Comparison of ENCODE assay signal across 14 cellular contexts in the genomic region with DNA sequence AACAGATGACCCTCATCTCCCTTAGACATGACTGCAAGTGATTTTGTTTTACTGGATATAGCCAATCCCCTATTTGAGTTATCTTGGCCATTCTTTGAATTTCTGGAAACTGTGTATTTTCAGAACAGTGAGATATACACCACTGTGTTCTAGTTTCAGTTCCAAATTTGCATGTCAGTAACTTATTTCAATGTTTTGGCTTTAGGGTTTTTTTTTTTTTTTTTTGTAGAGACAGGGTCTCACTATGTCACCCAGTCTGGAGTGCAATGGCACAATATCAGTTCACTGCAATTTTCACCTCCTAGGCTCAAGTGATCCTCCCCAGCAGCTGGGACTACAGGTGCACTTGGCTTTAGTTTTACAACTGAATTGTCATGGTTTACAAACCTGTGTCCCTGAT.
DNase-seq lines count a peak whose midpoint lies in the region; ATAC-seq and TF ChIP-seq lines count a peak whose summit lies in the region.
"Had no signal": no experiment of that assay in that cellular context is flagged by ENCODE, and none has a peak within 500 bp of the region (broad histone marks: within the 10 kb centered on the region; RNA-seq: fewer than 3 reads in every experiment).

No MANE protein-coding gene starts in this region.

- BruUV-seq in Caco-2 (replicated peaks; lab: Mats Ljungman, UMichigan): no TSS peak

- CTCF ChIA-PET in Caco-2 (lab: Charles Lee): no interaction called here

- peaks cover 18% of the 10 kb centered on the region for H3K4me1 ChIP-seq in neural progenitor cell
- no peaks in the 10 kb centered on the region for H3K4me1 ChIP-seq in Caco-2
- H3K4me1 ChIP-seq: lower lobe of right lung, thyroid gland had no signal

- H3K4me1 Mint-ChIP-seq in neural progenitor cell: peaks cover 15% of the 10 kb centered on the region
- H3K4me1 Mint-ChIP-seq in Caco-2 (ENCODE audit: low read depth, unreplicated experiment): no peaks in the 10 kb centered on the region
- H3K4me1 Mint-ChIP-seq: activated naive CD4-positive, alpha-beta T cell treated with anti-CD3 and anti-CD28 coated beads, Interleukin-2, amount 10 ng/mL, durations not matched to agents 7 days and 5 days had no signal

- H3K27me3 Mint-ChIP-seq in neural progenitor cell (ENCODE audit: insufficient read depth, low read depth) (no peaks in the 10 kb centered on the region), Caco-2 (ENCODE audit: insufficient read depth, unreplicated experiment) (no peaks in the 10 kb centered on the region)
- H3K27me3 Mint-ChIP-seq: activated naive CD4-positive, alpha-beta T cell treated with anti-CD3 and anti-CD28 coated beads, Interleukin-2, amount 10 ng/mL, durations not matched to agents 7 days and 5 days had no signal

- H3K4me3 Mint-ChIP-seq in neural progenitor cell: no peak overlapping the region
- no peak overlapping the region for H3K4me3 Mint-ChIP-seq in Caco-2 (ENCODE audit: unreplicated experiment)
- H3K4me3 Mint-ChIP-seq: activated naive CD4-positive, alpha-beta T cell treated with anti-CD3 and anti-CD28 coated beads, Interleukin-2, amount 10 ng/mL, durations not matched to agents 7 days and 5 days had no signal

- POLR2A ChIA-PET in Caco-2 (lab: Charles Lee): no interaction called here

- no peak overlapping the region for H2AFZ ChIP-seq in neural progenitor cell (replicated peaks)

- no peaks in the 10 kb centered on the region for H3K9me3 Mint-ChIP-seq in neural progenitor cell
- H3K9me3 Mint-ChIP-seq in Caco-2 (ENCODE audit: unreplicated experiment): no peaks in the 10 kb centered on the region
- H3K9me3 Mint-ChIP-seq: activated naive CD4-positive, alpha-beta T cell treated with anti-CD3 and anti-CD28 coated beads, Interleukin-2, amount 10 ng/mL, durations not matched to agents 7 days and 5 days had no signal

- no peak overlapping the region for H3K4me2 ChIP-seq in neural progenitor cell

- peak overlapping the region; percentile 65 for H3K27ac ChIP-seq in neural progenitor cell
- H3K27ac ChIP-seq: epithelial cell of prostate, thyroid gland had no signal

- H3K9me3 ChIP-seq in neural progenitor cell (ENCODE audit: low read depth) (no peaks in the 10 kb centered on the region), Caco-2 (no peaks in the 10 kb centered on the region)
- H3K9me3 ChIP-seq: lower lobe of right lung, thyroid gland had no signal

- H3K9ac ChIP-seq in neural progenitor cell: no peak overlapping the region

- H3K79me2 ChIP-seq in neural progenitor cell (ENCODE audit: low read depth): no peaks in the 10 kb centered on the region

- ATAC-seq in GM19025 (IDR thresholded peaks at IDR 0.05; ENCODE audit: low read depth, unreplicated experiment) (peak; percentile 52), GM21515 (IDR thresholded peaks at IDR 0.05; ENCODE audit: unreplicated experiment) (peak; percentile 55), HG03196 (IDR thresholded peaks at IDR 0.05; ENCODE audit: unreplicated experiment) (peak; percentile 60), GM19463 (IDR thresholded peaks at IDR 0.05; ENCODE audit: unreplicated experiment) (no peak)

- H3K4me3 ChIP-seq in neural progenitor cell (no peak overlapping the region), Caco-2 (ENCODE audit: low read depth, low read length) (no peak overlapping the region)
- H3K4me3 ChIP-seq: lower lobe of right lung, skin epidermis, thyroid gland had no signal

- no peaks in the 10 kb centered on the region for H4K20me1 ChIP-seq in neural progenitor cell (ENCODE audit: low read depth)

- peaks cover 25% of the 10 kb centered on the region for H3F3A ChIP-seq in neural progenitor cell (ENCODE audit: low read depth)

- intact Hi-C loops in Caco-2 (cut with micrococcal nuclease; ENCODE audit: unreplicated experiment): no loop called here

- H3K27ac Mint-ChIP-seq in neural progenitor cell (no peak overlapping the region), Caco-2 (ENCODE audit: unreplicated experiment) (no peak overlapping the region)
- H3K27ac Mint-ChIP-seq: activated naive CD4-positive, alpha-beta T cell treated with anti-CD3 and anti-CD28 coated beads, Interleukin-2, amount 10 ng/mL, durations not matched to agents 7 days and 5 days had no signal

- DNase-seq in neural progenitor cell (ENCODE audit: low spot score) (no peak), Caco-2 (no peak), A172 (ENCODE audit: low spot score) (no peak)
- DNase-seq: activated CD4-positive, alpha-beta T cell treated with anti-CD3 and anti-CD28 coated beads, Interleukin-2, amount 50 U/mL, for 1 hour; activated naive CD4-positive, alpha-beta T cell treated with anti-CD3 and anti-CD28 coated beads, Interleukin-2, amount 10 ng/mL, durations not matched to agents 7 days and 5 days; lower lobe of right lung; NCI-H446; thyroid gland had no signal

- TF ChIP-seq CTCF in neural progenitor cell (IDR thresholded peaks at IDR 0.05): no peak
- no peak for TF ChIP-seq CTCF in Caco-2 (IDR thresholded peaks at IDR 0.05; ENCODE audit: insufficient read depth in 1 of 2, low read depth in 1 of 2, low read length in 1 of 2, severe bottlenecking in 1 of 2, unreplicated experiment in 1 of 2)

- H3K36me3 ChIP-seq in neural progenitor cell: peaks cover 7% of the 10 kb centered on the region
- no peaks in the 10 kb centered on the region for H3K36me3 ChIP-seq in Caco-2 (ENCODE audit: control insufficient read depth, insufficient read depth, low read length)

- peaks cover 6% of the 10 kb centered on the region for H3K36me3 Mint-ChIP-seq in neural progenitor cell
- peaks cover 11% of the 10 kb centered on the region for H3K36me3 Mint-ChIP-seq in Caco-2 (ENCODE audit: insufficient read depth, unreplicated experiment)

- no peaks in the 10 kb centered on the region for H3K27me3 ChIP-seq in neural progenitor cell
- no peaks in the 10 kb centered on the region for H3K27me3 ChIP-seq in Caco-2 (replicated peaks; ENCODE audit: control insufficient read depth, insufficient read depth, low read length)
- H3K27me3 ChIP-seq: thyroid gland had no signal
